Comparison of ENCODE assay signal across 1 cellular context in genomic region chr1:206766251-206766856, GRCh38.
TF ChIP-seq lines count a peak whose summit lies in the region.

No MANE protein-coding gene starts in this region.

TF ChIP-seq in GM23338, 12 proteins besides CTCF, POLR2A, EP300 and RAD21 (continued from another document):
- no peak for TF ChIP-seq ZNF462 (CRISPR knock-in tag; IDR thresholded peaks at IDR 0.05)
- no peak for TF ChIP-seq STAT1 (IDR thresholded peaks at IDR 0.05; ENCODE audit: unreplicated experiment)
- TF ChIP-seq ZNF331 (CRISPR knock-in tag; IDR thresholded peaks at IDR 0.05; ENCODE audit: low read depth): no peak
- no peak for TF ChIP-seq EZH2 (IDR thresholded peaks at IDR 0.05; ENCODE audit: low read depth, unreplicated experiment)
- no peak for TF ChIP-seq CREB1 (CRISPR knock-in tag; IDR thresholded peaks at IDR 0.05; ENCODE audit: low read depth)
- no peak for TF ChIP-seq ZNF114 (CRISPR knock-in tag; IDR thresholded peaks at IDR 0.05)
